In genomic region chr19:38417146-38417543, GRCh38 we compare ENCODE assay signal across 11 cellular contexts. TPM values are rescaled to one million over a fixed set of nuclear protein-coding genes. Genes with fewer than 3 reads are reported as not detected.
DNase-seq lines count a peak whose midpoint lies in the region; ATAC-seq, FAIRE-seq and TF ChIP-seq lines count a peak whose summit lies in the region.
"Had no signal": no experiment of that assay in that cellular context is flagged by ENCODE, and none has a peak within 500 bp of the region (broad histone marks: within the 10 kb centered on the region; RNA-seq: fewer than 3 reads in every experiment).

No MANE protein-coding gene starts in this region.

- H3K79me2 ChIP-seq in Karpas-422 (ENCODE audit: low read length) = no peaks in the 10 kb centered on the region

- H3K9me2 ChIP-seq in Karpas-422 (replicated peaks; ENCODE audit: insufficient read depth, low read length) = no peaks in the 10 kb centered on the region

- H3K27me3 ChIP-seq in Caco-2 (replicated peaks; ENCODE audit: control insufficient read depth, insufficient read depth, low read length) (no peaks in the 10 kb centered on the region), Karpas-422 (ENCODE audit: low read length) (no peaks in the 10 kb centered on the region), bronchial epithelial cell (ENCODE audit: control insufficient read depth, insufficient read depth, low read length) (no peaks in the 10 kb centered on the region)

- H3K4me3 ChIP-seq in Caco-2 (ENCODE audit: low read depth, low read length) = peak overlapping the region; percentile 37; the same call in 1 of the 2 replicates
- no peak overlapping the region for H3K4me3 ChIP-seq in Karpas-422 (ENCODE audit: low read length)
- no peak overlapping the region for H3K4me3 ChIP-seq in bronchial epithelial cell (ENCODE audit: low read depth, low read length)

- H3K36me3 ChIP-seq in Caco-2 (ENCODE audit: control insufficient read depth, insufficient read depth, low read length) (no peaks in the 10 kb centered on the region), Karpas-422 (ENCODE audit: insufficient read depth, low read length) (no peaks in the 10 kb centered on the region), bronchial epithelial cell (ENCODE audit: control insufficient read depth, insufficient read depth, low read length) (no peaks in the 10 kb centered on the region)
- H3K36me3 ChIP-seq: tibial artery had no signal

- DNase-seq in Caco-2 (no peak), Karpas-422 (no peak), bronchial epithelial cell (ENCODE audit: low read depth) (no peak), nephron progenitor cell (no peak), AG20443 (ENCODE audit: low spot score) (no peak), HTR-8/SVneo (ENCODE audit: insufficient read length, low spot score) (no peak), LoVo (ENCODE audit: low spot score) (no peak)
- DNase-seq: activated gamma-delta T cell, NCI-H1092 treated with DMSO at 0.1 percent for 48 hours had no signal

- H3K36me3 Mint-ChIP-seq in Caco-2 (ENCODE audit: insufficient read depth, unreplicated experiment) (peaks cover 8% of the 10 kb centered on the region), nephron progenitor cell (ENCODE audit: low read depth) (no peaks in the 10 kb centered on the region)

- FAIRE-seq in bronchial epithelial cell (lab: Jason Lieb, UNC) (peak; percentile 86), HTR-8/SVneo (lab: Jason Lieb, UNC) (no peak)

- peaks cover 15% of the 10 kb centered on the region for H3K4me1 ChIP-seq in Caco-2
- peaks cover 4% of the 10 kb centered on the region; the same call in 1 of the 2 replicates for H3K4me1 ChIP-seq in Karpas-422 (ENCODE audit: low read length)

- no peak for ATAC-seq in HG03039 (IDR thresholded peaks at IDR 0.05; ENCODE audit: unreplicated experiment)

- H3K9ac ChIP-seq in Karpas-422 (ENCODE audit: low read length) = no peak overlapping the region

- POLR2A ChIA-PET in Caco-2 (lab: Charles Lee) = no interaction called here

- no peaks in the 10 kb centered on the region for H3K9me3 Mint-ChIP-seq in Caco-2 (ENCODE audit: unreplicated experiment)
- no peaks in the 10 kb centered on the region for H3K9me3 Mint-ChIP-seq in nephron progenitor cell

- H3K4me1 Mint-ChIP-seq in Caco-2 (ENCODE audit: low read depth, unreplicated experiment) (peaks cover 12% of the 10 kb centered on the region), nephron progenitor cell (peaks cover 41% of the 10 kb centered on the region)

- peak overlapping the region; percentile 81 for H3K4me3 Mint-ChIP-seq in Caco-2 (ENCODE audit: unreplicated experiment)
- peak overlapping the region; percentile 81 for H3K4me3 Mint-ChIP-seq in nephron progenitor cell

- no peak overlapping the region for H3K27ac ChIP-seq in Karpas-422 (ENCODE audit: low read length)
- H3K27ac ChIP-seq: tibial artery had no signal

- H3K27me3 Mint-ChIP-seq in Caco-2 (ENCODE audit: insufficient read depth, unreplicated experiment) (peaks cover 7% of the 10 kb centered on the region), nephron progenitor cell (ENCODE audit: low read depth, poor library complexity) (peaks cover 41% of the 10 kb centered on the region)

- peak overlapping the region; percentile 56 for H3K4me2 ChIP-seq in Karpas-422 (ENCODE audit: low read depth, low read length, poor library complexity, severe bottlenecking)

- TF ChIP-seq CTCF in Caco-2 (IDR thresholded peaks at IDR 0.05; ENCODE audit: insufficient read depth in 1 of 2, low read depth in 1 of 2, low read length in 1 of 2, severe bottlenecking in 1 of 2, unreplicated experiment in 1 of 2) (no peak), bronchial epithelial cell (IDR thresholded peaks at IDR 0.05; ENCODE audit: insufficient read depth, low read length, severe bottlenecking) (no peak), nephron progenitor cell (IDR thresholded peaks at IDR 0.05) (no peak)

- intact Hi-C loops in Caco-2 (cut with micrococcal nuclease; ENCODE audit: unreplicated experiment) = no loop called here

- H3K9me3 ChIP-seq in Caco-2 = no peaks in the 10 kb centered on the region
- H3K9me3 ChIP-seq in Karpas-422 (ENCODE audit: low read length) = no peaks in the 10 kb centered on the region
- H3K9me3 ChIP-seq: tibial artery had no signal

- CTCF ChIA-PET in Caco-2 (lab: Charles Lee) = interaction anchor here (0.9 kb wide), 1 partner anchor 14 kb away, joined by 6 read pairs; the partner anchor contains the start of gene FAM98C

- H3K27ac Mint-ChIP-seq in Caco-2 (ENCODE audit: unreplicated experiment) (peak overlapping the region; percentile 74), nephron progenitor cell (no peak overlapping the region)

- no peak overlapping the region for H2AFZ ChIP-seq in Karpas-422 (ENCODE audit: low read length)

- H4K20me1 ChIP-seq in Karpas-422 (ENCODE audit: insufficient read depth, low read depth, low read length) = no peaks in the 10 kb centered on the region

- no TSS peak for BruUV-seq in Caco-2 (replicated peaks; lab: Mats Ljungman, UMichigan)

RNA-seq across cellular contexts. Expression of gene RASGRP4, which starts 8.9 kb away (rescaled TPM):
- total RNA-seq in Caco-2 (2022) (not detected in 2 replicates), bronchial epithelial cell (not detected in 2 replicates)
- total RNA-seq in Karpas-422 (2014; rRNA removed; shearing (Covaris generic); ENCODE audit: low replicate concordance) = 0.14 and 0.15 TPM in 2 replicates

RNA-seq across cellular contexts. Expression of gene FAM98C, which starts 14.3 kb away (rescaled TPM):
- total RNA-seq in Caco-2 (2022) (17.3 and 19.7 TPM in 2 replicates), bronchial epithelial cell (15.0 and 15.6 TPM in 2 replicates)
- 12.8 and 21.4 TPM in 2 replicates for total RNA-seq in Karpas-422 (2014; rRNA removed; shearing (Covaris generic); ENCODE audit: low replicate concordance)

RNA-seq across cellular contexts. Expression of gene RYR1, which starts 16.3 kb away (rescaled TPM):
- total RNA-seq in Caco-2 (2022) (5.6 and 5.9 TPM in 2 replicates), bronchial epithelial cell (4.5 and 7.4 TPM in 2 replicates)
- total RNA-seq in Karpas-422 (2014; rRNA removed; shearing (Covaris generic); ENCODE audit: low replicate concordance) = 0.45 and 1.3 TPM in 2 replicates

RNA-seq across cellular contexts. Expression of gene SPRED3, which starts 28.6 kb away (rescaled TPM):
- total RNA-seq in Caco-2 (2022) (2.9 and 3.5 TPM in 2 replicates), bronchial epithelial cell (0.13 and 0.26 TPM in 2 replicates)
- 0.07 and 0.11 TPM in 2 replicates for total RNA-seq in Karpas-422 (2014; rRNA removed; shearing (Covaris generic); ENCODE audit: low replicate concordance)

RNA-seq across cellular contexts. Expression of gene GGN, which starts 29.3 kb away (rescaled TPM):
- total RNA-seq in Caco-2 (2022) (0.79 TPM in 1 of 2 replicates, not detected in the other), bronchial epithelial cell (under 0.01 and 0.13 TPM in 2 replicates)
- not detected in 2 replicates for total RNA-seq in Karpas-422 (2014; rRNA removed; shearing (Covaris generic); ENCODE audit: low replicate concordance)
